Comparison of ENCODE assay signal across 1 cellular context in the genomic region with DNA sequence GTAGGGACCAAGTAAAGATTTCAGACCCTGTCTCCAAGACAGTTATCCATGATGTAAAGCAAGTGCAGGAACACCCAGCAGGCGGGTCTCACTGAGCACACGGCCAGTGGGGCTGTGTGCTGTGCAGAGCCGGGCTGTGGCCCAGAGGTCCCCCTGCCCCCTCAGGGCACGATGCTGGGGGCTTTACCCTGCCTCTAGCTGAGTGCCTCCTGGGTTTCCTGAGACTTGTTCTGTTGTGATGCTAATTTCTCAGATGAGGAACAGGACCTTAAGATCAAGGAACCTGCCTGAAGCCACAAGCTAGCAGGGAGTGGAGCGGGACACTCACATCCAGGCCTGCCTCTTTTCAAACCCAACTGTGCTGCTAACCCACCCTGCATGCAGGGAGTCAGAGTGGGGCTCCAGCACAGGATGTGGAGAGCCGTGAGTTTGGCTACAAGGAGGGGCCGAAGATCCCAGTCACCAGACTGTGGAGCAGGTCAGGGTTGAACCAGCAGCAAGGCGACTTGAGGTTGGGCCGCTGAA.
TF ChIP-seq lines count a peak whose summit lies in the region.

No MANE protein-coding gene starts in this region.

TF ChIP-seq in GM23338, 12 proteins besides CTCF, POLR2A, EP300 and RAD21 (continued from another document):
- TF ChIP-seq, protein P1, sequence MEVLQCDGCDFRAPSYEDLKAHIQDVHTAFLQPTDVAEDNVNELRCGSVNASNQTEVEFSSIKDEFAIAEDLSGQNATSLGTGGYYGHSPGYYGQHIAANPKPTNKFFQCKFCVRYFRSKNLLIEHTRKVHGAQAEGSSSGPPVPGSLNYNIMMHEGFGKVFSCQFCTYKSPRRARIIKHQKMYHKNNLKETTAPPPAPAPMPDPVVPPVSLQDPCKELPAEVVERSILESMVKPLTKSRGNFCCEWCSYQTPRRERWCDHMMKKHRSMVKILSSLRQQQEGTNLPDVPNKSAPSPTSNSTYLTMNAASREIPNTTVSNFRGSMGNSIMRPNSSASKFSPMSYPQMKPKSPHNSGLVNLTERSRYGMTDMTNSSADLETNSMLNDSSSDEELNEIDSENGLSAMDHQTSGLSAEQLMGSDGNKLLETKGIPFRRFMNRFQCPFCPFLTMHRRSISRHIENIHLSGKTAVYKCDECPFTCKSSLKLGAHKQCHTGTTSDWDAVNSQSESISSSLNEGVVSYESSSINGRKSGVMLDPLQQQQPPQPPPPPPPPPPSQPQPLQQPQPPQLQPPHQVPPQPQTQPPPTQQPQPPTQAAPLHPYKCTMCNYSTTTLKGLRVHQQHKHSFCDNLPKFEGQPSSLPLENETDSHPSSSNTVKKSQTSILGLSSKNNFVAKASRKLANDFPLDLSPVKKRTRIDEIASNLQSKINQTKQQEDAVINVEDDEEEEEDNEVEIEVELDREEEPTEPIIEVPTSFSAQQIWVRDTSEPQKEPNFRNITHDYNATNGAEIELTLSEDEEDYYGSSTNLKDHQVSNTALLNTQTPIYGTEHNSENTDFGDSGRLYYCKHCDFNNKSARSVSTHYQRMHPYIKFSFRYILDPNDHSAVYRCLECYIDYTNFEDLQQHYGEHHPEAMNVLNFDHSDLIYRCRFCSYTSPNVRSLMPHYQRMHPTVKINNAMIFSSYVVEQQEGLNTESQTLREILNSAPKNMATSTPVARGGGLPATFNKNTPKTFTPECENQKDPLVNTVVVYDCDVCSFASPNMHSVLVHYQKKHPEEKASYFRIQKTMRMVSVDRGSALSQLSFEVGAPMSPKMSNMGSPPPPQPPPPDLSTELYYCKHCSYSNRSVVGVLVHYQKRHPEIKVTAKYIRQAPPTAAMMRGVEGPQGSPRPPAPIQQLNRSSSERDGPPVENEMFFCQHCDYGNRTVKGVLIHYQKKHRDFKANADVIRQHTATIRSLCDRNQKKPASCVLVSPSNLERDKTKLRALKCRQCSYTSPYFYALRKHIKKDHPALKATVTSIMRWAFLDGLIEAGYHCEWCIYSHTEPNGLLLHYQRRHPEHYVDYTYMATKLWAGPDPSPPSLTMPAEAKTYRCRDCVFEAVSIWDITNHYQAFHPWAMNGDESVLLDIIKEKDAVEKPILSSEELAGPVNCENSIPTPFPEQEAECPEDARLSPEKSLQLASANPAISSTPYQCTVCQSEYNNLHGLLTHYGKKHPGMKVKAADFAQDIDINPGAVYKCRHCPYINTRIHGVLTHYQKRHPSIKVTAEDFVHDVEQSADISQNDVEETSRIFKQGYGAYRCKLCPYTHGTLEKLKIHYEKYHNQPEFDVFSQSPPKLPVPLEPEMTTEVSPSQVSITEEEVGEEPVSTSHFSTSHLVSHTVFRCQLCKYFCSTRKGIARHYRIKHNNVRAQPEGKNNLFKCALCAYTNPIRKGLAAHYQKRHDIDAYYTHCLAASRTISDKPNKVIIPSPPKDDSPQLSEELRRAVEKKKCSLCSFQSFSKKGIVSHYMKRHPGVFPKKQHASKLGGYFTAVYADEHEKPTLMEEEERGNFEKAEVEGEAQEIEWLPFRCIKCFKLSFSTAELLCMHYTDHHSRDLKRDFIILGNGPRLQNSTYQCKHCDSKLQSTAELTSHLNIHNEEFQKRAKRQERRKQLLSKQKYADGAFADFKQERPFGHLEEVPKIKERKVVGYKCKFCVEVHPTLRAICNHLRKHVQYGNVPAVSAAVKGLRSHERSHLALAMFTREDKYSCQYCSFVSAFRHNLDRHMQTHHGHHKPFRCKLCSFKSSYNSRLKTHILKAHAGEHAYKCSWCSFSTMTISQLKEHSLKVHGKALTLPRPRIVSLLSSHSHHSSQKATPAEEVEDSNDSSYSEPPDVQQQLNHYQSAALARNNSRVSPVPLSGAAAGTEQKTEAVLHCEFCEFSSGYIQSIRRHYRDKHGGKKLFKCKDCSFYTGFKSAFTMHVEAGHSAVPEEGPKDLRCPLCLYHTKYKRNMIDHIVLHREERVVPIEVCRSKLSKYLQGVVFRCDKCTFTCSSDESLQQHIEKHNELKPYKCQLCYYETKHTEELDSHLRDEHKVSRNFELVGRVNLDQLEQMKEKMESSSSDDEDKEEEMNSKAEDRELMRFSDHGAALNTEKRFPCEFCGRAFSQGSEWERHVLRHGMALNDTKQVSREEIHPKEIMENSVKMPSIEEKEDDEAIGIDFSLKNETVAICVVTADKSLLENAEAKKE (CRISPR knock-in tag; IDR thresholded peaks at IDR 0.05) = no peak
